34 cellular contexts compared by ENCODE assay signal in genomic region chr18:77144451-77145118, GRCh38. TPM values are rescaled to one million over a fixed set of nuclear protein-coding genes. Genes with fewer than 3 reads are reported as not detected.
DNase-seq lines count a peak whose midpoint lies in the region; ATAC-seq, FAIRE-seq and TF ChIP-seq lines count a peak whose summit lies in the region.
"Had no signal": no experiment of that assay in that cellular context is flagged by ENCODE, and none has a peak within 500 bp of the region (broad histone marks: within the 10 kb centered on the region; RNA-seq: fewer than 3 reads in every experiment).

No MANE protein-coding gene starts in this region.

- FAIRE-seq in bronchial epithelial cell (lab: Jason Lieb, UNC) (peak; percentile 76), H54 (lab: Jason Lieb, UNC) (no peak)
- FAIRE-seq: endometrium, RCC 7860 had no signal

- H3K79me1 ChIP-seq in IMR-90 (ENCODE audit: low read depth in 1 of 2, low read length in 2 of 2) (no peaks in the 10 kb centered on the region), H9 (ENCODE audit: insufficient read depth, low read depth, low read length, poor library complexity, severe bottlenecking) (no peaks in the 10 kb centered on the region)

- H3K18ac ChIP-seq in IMR-90 (ENCODE audit: low read depth, low read length): no peak overlapping the region
- no peak overlapping the region for H3K18ac ChIP-seq in H9 (ENCODE audit: insufficient read length, low read depth, low read length)

- H3K23ac ChIP-seq in IMR-90 (ENCODE audit: low read depth, low read length) (no peak overlapping the region), H9 (ENCODE audit: insufficient read length, low read depth, low read length) (no peak overlapping the region)

- H3K27ac Mint-ChIP-seq in H9 (no peak overlapping the region), Calu3 (ENCODE audit: unreplicated experiment) (no peak overlapping the region)
- H3K27ac Mint-ChIP-seq: activated T-cell treated with anti-CD3 and anti-CD28 coated beads, Interleukin-2, amount 50 U/mL, for 24 hours; progenitor cell of endocrine pancreas had no signal

- H3K9ac ChIP-seq in SK-N-SH: no peak overlapping the region
- H3K9ac ChIP-seq in IMR-90 (ENCODE audit: low read depth, low read length): no peak overlapping the region
- H3K9ac ChIP-seq in parathyroid adenoma: no peak overlapping the region
- H3K9ac ChIP-seq in H9 (ENCODE audit: extremely low read depth, insufficient read length, low read length): no peak overlapping the region

- TF ChIP-seq RAD21 in SK-N-SH (IDR thresholded peaks at IDR 0.05; ENCODE audit: low read length): no peak
- no peak for TF ChIP-seq RAD21 in IMR-90 (IDR thresholded peaks at IDR 0.05; ENCODE audit: low read length)

- H2AFZ ChIP-seq in SK-N-SH (ENCODE audit: low read depth) (no peak overlapping the region), IMR-90 (replicated peaks; ENCODE audit: low read length, poor library complexity) (peak overlapping the region; percentile 48), parathyroid adenoma (no peak overlapping the region), H9 (ENCODE audit: low read length) (no peak overlapping the region)

- no peaks in the 10 kb centered on the region for H3K9me1 ChIP-seq in IMR-90 (ENCODE audit: insufficient read depth, low read length)

- H4K91ac ChIP-seq in IMR-90 (ENCODE audit: insufficient read depth, low read depth, low read length): no peak overlapping the region
- no peak overlapping the region for H4K91ac ChIP-seq in H9 (ENCODE audit: insufficient read length, low read depth, low read length)

- intact Hi-C loops in IMR-90 (cut with micrococcal nuclease): no loop called here
- intact Hi-C loops in Calu3 (cut with micrococcal nuclease; ENCODE audit: unreplicated experiment): no loop called here

- H3K27me3 Mint-ChIP-seq in H9 (ENCODE audit: low read depth): peaks cover 5% of the 10 kb centered on the region
- H3K27me3 Mint-ChIP-seq in Calu3 (ENCODE audit: unreplicated experiment): peaks cover 34% of the 10 kb centered on the region
- H3K27me3 Mint-ChIP-seq: activated T-cell treated with anti-CD3 and anti-CD28 coated beads, Interleukin-2, amount 50 U/mL, for 24 hours; central memory CD8-positive, alpha-beta T cell; progenitor cell of endocrine pancreas had no signal

- H4K8ac ChIP-seq in IMR-90 (ENCODE audit: low read depth in 2 of 2, low read length in 2 of 2) (no peak overlapping the region), H9 (replicated peaks; ENCODE audit: insufficient read length, low read depth, low read length) (no peak overlapping the region)

- dilution Hi-C loops in IMR-90 (cut with HindIII; ENCODE audit: low sequenced_read_pairs, unreplicated experiment): no loop called here

- no peaks in the 10 kb centered on the region for H3K9me2 ChIP-seq in SK-N-SH

- CTCF ChIA-PET in SK-N-SH (lab: Yijun Ruan, JAX): no interaction called here
- CTCF ChIA-PET in IMR-90 (lab: Yijun Ruan, JAX): no interaction called here
- CTCF ChIA-PET in Calu3 (lab: Charles Lee): no interaction called here

- no peaks in the 10 kb centered on the region for H3K4me1 Mint-ChIP-seq in H9
- H3K4me1 Mint-ChIP-seq in Calu3 (ENCODE audit: low read depth, unreplicated experiment): peaks cover 7% of the 10 kb centered on the region

- H2AK5ac ChIP-seq in IMR-90 (ENCODE audit: low read depth, low read length) (no peak overlapping the region), H9 (ENCODE audit: insufficient read length, low read length) (no peak overlapping the region)

- H3K27ac ChIP-seq in SK-N-SH (ENCODE audit: low read depth in 2 of 2, low read length in 1 of 2) (no peak overlapping the region), IMR-90 (ENCODE audit: insufficient read depth, low read length) (no peak overlapping the region), parathyroid adenoma (no peak overlapping the region), H9 (ENCODE audit: insufficient read length, low read depth, low read length) (no peak overlapping the region)
- H3K27ac ChIP-seq: esophagus squamous epithelium, testis, uterus had no signal

- no peak overlapping the region for H3K4ac ChIP-seq in IMR-90 (ENCODE audit: low read depth, low read length)
- H3K4ac ChIP-seq in H9 (ENCODE audit: low read depth, low read length): no peak overlapping the region

- ATAC-seq in SK-N-SH treated with all-trans-retinoic acid at 6 μM for 48 hours (no peak), IMR-90 (ENCODE audit: low read depth) (no peak)
- ATAC-seq: sciatic nerve had no signal

- in situ Hi-C loops in IMR-90 (cut with MboI; ENCODE audit: low sequenced_read_pairs): no loop called here

- 26% methylated on average over 6 of the region's 6 CpGs for WGBS in SK-N-SH (ENCODE audit: low lambda C conversion rate)
- 80% methylated on average over 2 of the region's 6 CpGs; no CpG with 5 or more reads in 1 of the 2 experiments for WGBS in IMR-90 (ENCODE audit: extremely low coverage in 2 of 2, insufficient read length in 1 of 2), 2 experiments
- no CpG with 5 or more reads among the region's 6 CpGs for WGBS in H9 (ENCODE audit: extremely low coverage, insufficient read length, low lambda C conversion rate)

- POLR2A ChIA-PET in SK-N-SH (lab: Yijun Ruan, JAX) (no interaction called here), IMR-90 (lab: Charles Lee; ENCODE audit: unreplicated experiment) (no interaction called here)

- BruUV-seq in IMR-90 (replicated peaks; lab: Mats Ljungman, UMichigan) (no TSS peak), Calu3 (replicated peaks; lab: Mats Ljungman, UMichigan) (no TSS peak)

- H3K36me3 Mint-ChIP-seq in H9 (ENCODE audit: insufficient read depth in 1 of 3, low read depth in 3 of 3) (peaks cover 21 to 32% (median 24%) of the 10 kb centered on the region in 3 experiments), Calu3 (ENCODE audit: insufficient read depth, unreplicated experiment) (no peaks in the 10 kb centered on the region)

- TF ChIP-seq POLR2A in IMR-90 (IDR thresholded peaks at IDR 0.05; ENCODE audit: low read depth, low read length) (no peak), H54 (IDR thresholded peaks at IDR 0.05; ENCODE audit: low read depth, low read length) (no peak)

- H3K4me3 Mint-ChIP-seq in H9 (no peak overlapping the region), Calu3 (ENCODE audit: low read depth, unreplicated experiment) (no peak overlapping the region)
- H3K4me3 Mint-ChIP-seq: activated T-cell treated with anti-CD3 and anti-CD28 coated beads, Interleukin-2, amount 50 U/mL, for 24 hours; central memory CD8-positive, alpha-beta T cell had no signal

- no peak overlapping the region for H4K5ac ChIP-seq in IMR-90 (ENCODE audit: low read depth, low read length)
- no peak overlapping the region for H4K5ac ChIP-seq in H9 (ENCODE audit: insufficient read length, low read depth, low read length)

- no peaks in the 10 kb centered on the region; the same call in 1 of the 2 replicates for H3K27me3 ChIP-seq in SK-N-SH (ENCODE audit: insufficient read depth)
- no peaks in the 10 kb centered on the region for H3K27me3 ChIP-seq in IMR-90 (ENCODE audit: control insufficient read depth, insufficient read depth, low read length)
- H3K27me3 ChIP-seq in bronchial epithelial cell (ENCODE audit: control insufficient read depth, insufficient read depth, low read length): no peaks in the 10 kb centered on the region
- H3K27me3 ChIP-seq in parathyroid adenoma (ENCODE audit: control insufficient read depth, insufficient read depth, low read length): no peaks in the 10 kb centered on the region
- H3K27me3 ChIP-seq in H9 (ENCODE audit: insufficient read depth, low read length): no peaks in the 10 kb centered on the region
- H3K27me3 ChIP-seq: esophagus squamous epithelium, testis, uterus had no signal

- H3K56ac ChIP-seq in IMR-90 (ENCODE audit: extremely low read depth, insufficient read depth, low read length): no peak overlapping the region
- H3K56ac ChIP-seq in H9 (ENCODE audit: insufficient read length, low read depth, low read length): no peak overlapping the region

- no peaks in the 10 kb centered on the region for H4K20me1 ChIP-seq in SK-N-SH (ENCODE audit: insufficient read depth)
- H4K20me1 ChIP-seq in IMR-90 (ENCODE audit: insufficient read depth, low read length): no peaks in the 10 kb centered on the region
- H4K20me1 ChIP-seq in H9 (ENCODE audit: control insufficient read depth, insufficient read depth, insufficient read length): no peaks in the 10 kb centered on the region

- H3K14ac ChIP-seq in IMR-90 (replicated peaks; ENCODE audit: low read depth, low read length): no peak overlapping the region
- no peak overlapping the region for H3K14ac ChIP-seq in H9 (ENCODE audit: insufficient read depth, low read length)

- H3K4me2 ChIP-seq in SK-N-SH (no peak overlapping the region), IMR-90 (ENCODE audit: low read depth, low read length) (no peak overlapping the region), parathyroid adenoma (ENCODE audit: low read length) (peak overlapping the region; percentile 19), H9 (ENCODE audit: insufficient read depth, insufficient read length, low read length) (no peak overlapping the region)

- no peaks in the 10 kb centered on the region for H3K4me1 ChIP-seq in SK-N-SH (ENCODE audit: control insufficient read depth in 1 of 2, insufficient read depth in 2 of 2, low read depth in 1 of 2, low read length in 1 of 2)
- no peaks in the 10 kb centered on the region; the same call in 1 of the 2 replicates for H3K4me1 ChIP-seq in IMR-90 (ENCODE audit: control insufficient read depth, insufficient read depth, low read length)
- peaks cover 10% of the 10 kb centered on the region for H3K4me1 ChIP-seq in parathyroid adenoma
- no peaks in the 10 kb centered on the region for H3K4me1 ChIP-seq in H9 (ENCODE audit: insufficient read depth, low read length)
- H3K4me1 ChIP-seq: uterus had no signal

- H3K23me2 ChIP-seq in H9 (ENCODE audit: insufficient read length, low read depth, low read length, poor library complexity, severe bottlenecking): no peaks in the 10 kb centered on the region

- no peak overlapping the region for H2BK5ac ChIP-seq in IMR-90 (ENCODE audit: low read depth, low read length, poor library complexity, severe bottlenecking)
- no peak overlapping the region for H2BK5ac ChIP-seq in H9 (ENCODE audit: insufficient read length, low read length)

- H2BK120ac ChIP-seq in IMR-90 (ENCODE audit: low read depth, low read length) (no peak overlapping the region), H9 (ENCODE audit: low read depth, low read length, poor library complexity, severe bottlenecking) (no peak overlapping the region)

- H3K79me2 ChIP-seq in SK-N-SH (ENCODE audit: insufficient read depth): no peaks in the 10 kb centered on the region
- no peaks in the 10 kb centered on the region for H3K79me2 ChIP-seq in parathyroid adenoma
- no peaks in the 10 kb centered on the region for H3K79me2 ChIP-seq in H9 (ENCODE audit: insufficient read depth, low read length)

- H3K36me3 ChIP-seq in SK-N-SH (replicated peaks in 1 of 2; ENCODE audit: control insufficient read depth in 1 of 2, insufficient read depth in 2 of 2, low read length in 1 of 2) (no peaks in the 10 kb centered on the region), IMR-90 (ENCODE audit: control insufficient read depth, insufficient read depth, low read length) (no peaks in the 10 kb centered on the region), bronchial epithelial cell (ENCODE audit: control insufficient read depth, insufficient read depth, low read length) (no peaks in the 10 kb centered on the region), parathyroid adenoma (ENCODE audit: control insufficient read depth, insufficient read depth, low read length) (no peaks in the 10 kb centered on the region)
- H3K36me3 ChIP-seq: esophagus squamous epithelium, uterus had no signal

- no peak overlapping the region for H2BK12ac ChIP-seq in H9 (ENCODE audit: insufficient read length, low read depth, low read length)

- no peak overlapping the region for H3T11ph ChIP-seq in H9 (ENCODE audit: low read length)

- H3F3A ChIP-seq in SK-N-SH (replicated peaks; ENCODE audit: insufficient read depth): no peaks in the 10 kb centered on the region

- no peak overlapping the region for H2BK20ac ChIP-seq in IMR-90 (ENCODE audit: low read depth, low read length)
- H2BK20ac ChIP-seq in H9 (ENCODE audit: low read depth, low read length, poor library complexity, severe bottlenecking): no peak overlapping the region

- H3K9me3 Mint-ChIP-seq in H9 (peaks cover 34 to 36% of the 10 kb centered on the region in 2 experiments), Calu3 (ENCODE audit: low read depth, unreplicated experiment) (peaks cover 13% of the 10 kb centered on the region)
- H3K9me3 Mint-ChIP-seq: central memory CD8-positive, alpha-beta T cell had no signal

- no peaks in the 10 kb centered on the region for H3K9me3 ChIP-seq in SK-N-SH
- peaks cover 7% of the 10 kb centered on the region; the same call in 1 of the 2 replicates for H3K9me3 ChIP-seq in IMR-90 (ENCODE audit: control insufficient read depth, insufficient read depth, low read length)
- no peaks in the 10 kb centered on the region for H3K9me3 ChIP-seq in parathyroid adenoma (ENCODE audit: control insufficient read depth, low read length)
- H3K9me3 ChIP-seq in H9 (ENCODE audit: control insufficient read depth, low read depth, low read length): peaks cover 10% of the 10 kb centered on the region
- H3K9me3 ChIP-seq: testis, uterus had no signal

- TF ChIP-seq CTCF in SK-N-SH (IDR thresholded peaks at IDR 0.05) (no peak), IMR-90 (conservative IDR thresholded peaks at IDR 0.05; ENCODE audit: low read depth, low read length) (no peak), bronchial epithelial cell (IDR thresholded peaks at IDR 0.05; ENCODE audit: insufficient read depth, low read length, severe bottlenecking) (no peak), parathyroid adenoma (IDR thresholded peaks at IDR 0.05) (no peak), H9 (conservative IDR thresholded peaks at IDR 0.05) (no peak), Calu3 (IDR thresholded peaks at IDR 0.05; ENCODE audit: unreplicated experiment) (no peak)

- TF ChIP-seq EP300 in SK-N-SH (IDR thresholded peaks at IDR 0.05; ENCODE audit: borderline replicate concordance in 1 of 2, low read depth in 1 of 2, low read length in 1 of 2): no peak

- H2BK15ac ChIP-seq in IMR-90 (ENCODE audit: low read depth, low read length): no peak overlapping the region
- H2BK15ac ChIP-seq in H9 (ENCODE audit: low read depth, low read length): no peak overlapping the region

- no peak overlapping the region for H2AK9ac ChIP-seq in IMR-90 (replicated peaks; ENCODE audit: low read depth, low read length, poor library complexity)

- no peak for DNase-seq in SK-N-SH
- no peak for DNase-seq in IMR-90
- no peak for DNase-seq in bronchial epithelial cell (ENCODE audit: low read depth)
- DNase-seq in H9: no peak
- DNase-seq in H54 (ENCODE audit: insufficient read length, low spot score): no peak
- DNase-seq in Calu3: no peak
- DNase-seq: 8988T; activated CD4-positive, alpha-beta T cell treated with anti-CD3 and anti-CD28 coated beads for 1 hour; activated gamma-delta T cell treated with Interleukin-2 at 50 U/mL for 16 hours; activated T-cell treated with anti-CD3 and anti-CD28 coated beads, Interleukin-2, amount 50 U/mL, for 24 hours; AML-193; dermis blood vessel endothelial cell; DMS53; esophagus squamous epithelium; foreskin melanocyte; GDM1; kidney glomerular epithelial cell; mammary epithelial cell; NCI-H1417; NCI-H2081 treated with DMSO at 0.1 percent for 48 hours; NCI-H226; NCI-H69; SIG-M5; stimulated activated CD4-positive, alpha-beta T cell treated with anti-CD3 and anti-CD28 coated beads, Interleukin-4, amount 100 ng/mL, for 4 hours; stimulated activated naive CD4-positive, alpha-beta T cell; uterus had no signal

- H3K4me3 ChIP-seq in SK-N-SH (ENCODE audit: low read depth in 2 of 2, low read length in 1 of 2): no peak overlapping the region
- no peak overlapping the region for H3K4me3 ChIP-seq in IMR-90 (ENCODE audit: insufficient read depth, low read depth, low read length)
- H3K4me3 ChIP-seq in bronchial epithelial cell (ENCODE audit: low read depth, low read length): no peak overlapping the region
- H3K4me3 ChIP-seq in parathyroid adenoma (ENCODE audit: low read depth, low read length): no peak overlapping the region
- H3K4me3 ChIP-seq: esophagus squamous epithelium, testis, uterus had no signal

RNA-seq across cellular contexts. Expression of gene MBP, which starts 12.0 kb away (rescaled TPM):
- 1.4 and 1.6 TPM in 2 replicates for polyA plus RNA-seq in SK-N-SH (2012; rRNA removed)
- 1.3 TPM in 2 replicates for polyA plus RNA-seq in SK-N-SH (2012; cell fraction: cytosol; rRNA removed)
- 2.6 TPM in 2 replicates for polyA plus RNA-seq in SK-N-SH (2012; cell fraction: nucleus; rRNA removed)
- total RNA-seq in IMR-90 (2012; rRNA removed): 0.90 and 1.4 TPM in 2 replicates
- 0.72 and 0.75 TPM in 2 replicates for polyA plus RNA-seq in IMR-90 (2012; rRNA removed)
- 0.52 and 0.82 TPM in 2 replicates for polyA plus RNA-seq in IMR-90 (2012; cell fraction: cytosol; rRNA removed)
- 1.2 and 2.2 TPM in 2 replicates for polyA plus RNA-seq in IMR-90 (2012; cell fraction: nucleus; rRNA removed; ENCODE audit: low replicate concordance)
- total RNA-seq in bronchial epithelial cell: 21.3 and 26.6 TPM in 2 replicates
- 5.2 and 8.6 TPM in 2 replicates for total RNA-seq in H9 (2021)
- 221 and 257 TPM in 2 replicates for total RNA-seq in Calu3 (2022)
